In the genomic region with DNA sequence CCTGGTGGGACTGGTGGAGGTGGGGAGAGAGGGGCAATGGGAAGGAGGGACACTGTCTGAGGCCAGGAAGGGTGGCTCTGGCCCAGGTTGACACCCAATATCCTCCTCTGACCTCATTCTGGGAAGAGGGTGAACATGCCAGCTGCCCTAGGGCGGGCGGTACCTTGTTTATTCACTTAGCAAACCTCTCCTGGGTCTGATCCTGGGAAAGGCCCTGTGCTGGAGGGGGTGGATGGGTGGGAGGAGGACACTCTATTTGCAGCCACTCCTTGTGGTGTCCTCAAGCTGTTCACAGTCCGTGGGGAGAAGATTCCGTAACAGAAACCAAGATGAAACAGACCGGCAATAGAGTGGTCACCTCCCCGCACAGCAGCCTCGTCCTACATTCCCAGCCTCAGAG, we compare ENCODE assay signal across 25 cellular contexts. TPM values are rescaled to one million over a fixed set of nuclear protein-coding genes. Genes with fewer than 3 reads are reported as not detected.
DNase-seq lines count a peak whose midpoint lies in the region; ATAC-seq, FAIRE-seq and TF ChIP-seq lines count a peak whose summit lies in the region.
"Had no signal": no experiment of that assay in that cellular context is flagged by ENCODE, and none has a peak within 500 bp of the region (broad histone marks: within the 10 kb centered on the region; RNA-seq: fewer than 3 reads in every experiment).

No MANE protein-coding gene starts in this region.

- no CpG with 5 or more reads among the region's 7 CpGs for WGBS in IMR-90 (ENCODE audit: extremely low coverage in 2 of 2, insufficient read length in 1 of 2), 2 experiments
- WGBS in neuronal stem cell (ENCODE audit: extremely low coverage in 2 of 2, insufficient read length in 2 of 2, insufficient replicate concordance in 1 of 2), 2 donors, result no CpG with 5 or more reads among the region's 7 CpGs

- peak overlapping the region; percentile 70 for H2BK20ac ChIP-seq in IMR-90 (ENCODE audit: low read depth, low read length)

- H2AFZ ChIP-seq in IMR-90 (replicated peaks; ENCODE audit: low read length, poor library complexity) (no peak overlapping the region), neuronal stem cell (ENCODE audit: low read length) (no peak overlapping the region)
- H2AFZ ChIP-seq: PC-9 had no signal

- no peaks in the 10 kb centered on the region for H3K79me1 ChIP-seq in IMR-90 (ENCODE audit: low read depth in 1 of 2, low read length in 2 of 2)
- H3K79me1 ChIP-seq in neuronal stem cell (ENCODE audit: low read depth, low read length), result no peaks in the 10 kb centered on the region

- no peak for ATAC-seq in IMR-90 (ENCODE audit: low read depth)
- ATAC-seq: Right ventricle myocardium inferior had no signal

- FAIRE-seq in kidney (lab: Jason Lieb, UNC) (no peak), urothelium cell line (lab: Jason Lieb, UNC) (peak; percentile 71)
- FAIRE-seq: GM12892, GM19239, H54 had no signal

- H3K18ac ChIP-seq in IMR-90 (ENCODE audit: low read depth, low read length) (no peak overlapping the region; the same call in 1 of the 2 replicates), neuronal stem cell (ENCODE audit: low read length) (peak overlapping the region; percentile 19)

- H2AK9ac ChIP-seq in IMR-90 (replicated peaks; ENCODE audit: low read depth, low read length, poor library complexity), result peak overlapping the region; percentile 65

- H3K9me1 ChIP-seq in IMR-90 (ENCODE audit: insufficient read depth, low read length), result peaks cover 10% of the 10 kb centered on the region

- H3K4me2 ChIP-seq in IMR-90 (ENCODE audit: low read depth, low read length) (no peak overlapping the region), neuronal stem cell (ENCODE audit: insufficient read depth, low read length, poor library complexity, severe bottlenecking) (no peak overlapping the region)
- H3K4me2 ChIP-seq: PC-9 had no signal

- H2AK5ac ChIP-seq in IMR-90 (ENCODE audit: low read depth, low read length) (peak overlapping the region; percentile 13; the same call in 1 of the 2 replicates), neuronal stem cell (ENCODE audit: low read depth, low read length) (no peak overlapping the region)

- H3K36me3 ChIP-seq in IMR-90 (ENCODE audit: control insufficient read depth, insufficient read depth, low read length) (no peaks in the 10 kb centered on the region), kidney (ENCODE audit: control insufficient read depth in 1 of 2, insufficient read depth in 2 of 2, low read length in 2 of 2) (no peaks in the 10 kb centered on the region), neuronal stem cell (replicated peaks in 1 of 2; ENCODE audit: control insufficient read depth in 2 of 2, insufficient read depth in 2 of 2, low read length in 2 of 2) (no peaks in the 10 kb centered on the region)
- H3K36me3 ChIP-seq: SJCRH30 had no signal

- POLR2A ChIA-PET in IMR-90 (lab: Charles Lee; ENCODE audit: unreplicated experiment), result no interaction called here

- no peaks in the 10 kb centered on the region; the same call in 1 of the 2 replicates for H4K20me1 ChIP-seq in IMR-90 (ENCODE audit: insufficient read depth, low read length)

- no peak overlapping the region for H3K9ac ChIP-seq in IMR-90 (ENCODE audit: low read depth, low read length)
- no peak overlapping the region for H3K9ac ChIP-seq in kidney (ENCODE audit: low read length in 2 of 2)
- H3K9ac ChIP-seq in neuronal stem cell (ENCODE audit: low read depth, low read length, poor library complexity), result no peak overlapping the region

- intact Hi-C loops in IMR-90 (cut with micrococcal nuclease), result no loop called here
- intact Hi-C loops in kidney (cut with DNase I), result no loop called here

- CTCF ChIA-PET in IMR-90 (lab: Yijun Ruan, JAX), result no interaction called here

- H3K4me1 ChIP-seq in IMR-90 (ENCODE audit: control insufficient read depth, insufficient read depth, low read length), result peaks cover 6% of the 10 kb centered on the region; the same call in 1 of the 2 replicates
- H3K4me1 ChIP-seq in kidney (ENCODE audit: control insufficient read depth in 1 of 2, insufficient read depth in 1 of 2, low read depth in 1 of 2, low read length in 2 of 2), result no peaks in the 10 kb centered on the region
- H3K4me1 ChIP-seq in neuronal stem cell (ENCODE audit: control insufficient read depth in 2 of 2, insufficient read depth in 1 of 2, low read depth in 1 of 2, low read length in 2 of 2), result peaks cover 0 to 4% of the 10 kb centered on the region in 2 donors
- H3K4me1 ChIP-seq: SJCRH30 had no signal

- H3K4ac ChIP-seq in IMR-90 (ENCODE audit: low read depth, low read length), result peak overlapping the region; percentile 48
- no peak overlapping the region for H3K4ac ChIP-seq in neuronal stem cell (ENCODE audit: low read length)

- no peak overlapping the region for H2BK12ac ChIP-seq in neuronal stem cell (ENCODE audit: low read length)

- H3K4me3 ChIP-seq in IMR-90 (ENCODE audit: insufficient read depth, low read depth, low read length) (no peak overlapping the region), kidney (ENCODE audit: low read length in 2 of 2) (no peak overlapping the region), neuronal stem cell (ENCODE audit: low read length in 2 of 2) (no peak overlapping the region)
- H3K4me3 ChIP-seq: PC-9, SJCRH30 had no signal

- no peak overlapping the region for H3K56ac ChIP-seq in IMR-90 (ENCODE audit: extremely low read depth, insufficient read depth, low read length)

- H3K14ac ChIP-seq in IMR-90 (replicated peaks; ENCODE audit: low read depth, low read length), result no peak overlapping the region
- H3K14ac ChIP-seq in neuronal stem cell (ENCODE audit: low read length), result no peak overlapping the region

- H3K27ac ChIP-seq in IMR-90 (ENCODE audit: insufficient read depth, low read length) (no peak overlapping the region), kidney (ENCODE audit: low read depth in 2 of 2, low read length in 2 of 2) (no peak overlapping the region), neuronal stem cell (replicated peaks; ENCODE audit: low read length) (no peak overlapping the region)
- H3K27ac ChIP-seq: HL-60, PC-9, SJCRH30 had no signal

- in situ Hi-C loops in IMR-90 (cut with MboI; ENCODE audit: low sequenced_read_pairs), result no loop called here

- DNase-seq in IMR-90, result no peak
- DNase-seq in kidney, result peak; percentile 10
- no peak for DNase-seq in neuronal stem cell (ENCODE audit: low spot score)
- DNase-seq in urothelium cell line (ENCODE audit: low spot score), result no peak
- no peak for DNase-seq in ureter (ENCODE audit: low spot score)
- no peak for DNase-seq in hepatic stellate cell (ENCODE audit: low spot score)
- DNase-seq in NCI-H2107 (lab: John Stamatoyannopoulos, UW), result no peak
- DNase-seq: Calu3; DMS79 treated with DMSO at 0.1 percent for 48 hours; NCI-H1048; NCI-H1436; NCI-H187; NCI-H2081 treated with DMSO at 0.1 percent for 48 hours; NCI-H2171 treated with DMSO at 0.1 percent for 48 hours; NCI-H345; NCI-H524; NCI-H748 treated with DMSO at 0.1 percent for 48 hours; NK-92 treated with Interleukin-12 subunit alpha and Interleukin-12 subunit beta, amount 100 ng/mL, for 24 hours; PC-9; SJCRH30 had no signal

- H3K23ac ChIP-seq in IMR-90 (ENCODE audit: low read depth, low read length) (no peak overlapping the region; the same call in 1 of the 2 replicates), neuronal stem cell (ENCODE audit: low read depth, low read length, poor library complexity) (no peak overlapping the region)

- dilution Hi-C loops in IMR-90 (cut with HindIII; ENCODE audit: low sequenced_read_pairs, unreplicated experiment), result no loop called here

- TF ChIP-seq RAD21 in IMR-90 (IDR thresholded peaks at IDR 0.05; ENCODE audit: low read length), result no peak

- TF ChIP-seq POLR2A in IMR-90 (IDR thresholded peaks at IDR 0.05; ENCODE audit: low read depth, low read length), result no peak

- H2BK15ac ChIP-seq in IMR-90 (ENCODE audit: low read depth, low read length) (peak overlapping the region; percentile 63; the same call in 2 of the 3 replicates), neuronal stem cell (ENCODE audit: low read length) (no peak overlapping the region)

- H2BK120ac ChIP-seq in IMR-90 (ENCODE audit: low read depth, low read length) (peak overlapping the region; percentile 46), neuronal stem cell (ENCODE audit: low read depth, low read length) (no peak overlapping the region)

- no peak overlapping the region for H4K8ac ChIP-seq in IMR-90 (ENCODE audit: low read depth in 2 of 2, low read length in 2 of 2)
- no peak overlapping the region for H4K8ac ChIP-seq in neuronal stem cell (ENCODE audit: low read depth, low read length)

- H3K9me3 ChIP-seq in IMR-90 (ENCODE audit: control insufficient read depth, insufficient read depth, low read length) (no peaks in the 10 kb centered on the region), kidney (ENCODE audit: control insufficient read depth in 1 of 2, low read length in 2 of 2) (no peaks in the 10 kb centered on the region), neuronal stem cell (replicated peaks in 1 of 2; ENCODE audit: control insufficient read depth in 2 of 2, insufficient read depth in 1 of 2, low read depth in 1 of 2, low read length in 2 of 2) (no peaks in the 10 kb centered on the region)
- H3K9me3 ChIP-seq: SJCRH30 had no signal

- H4K5ac ChIP-seq in IMR-90 (ENCODE audit: low read depth, low read length), result no peak overlapping the region

- no peak overlapping the region for H4K91ac ChIP-seq in IMR-90 (ENCODE audit: insufficient read depth, low read depth, low read length)
- peak overlapping the region; percentile 47 for H4K91ac ChIP-seq in neuronal stem cell (ENCODE audit: low read depth, low read length, poor library complexity)

- BruUV-seq in IMR-90 (replicated peaks; lab: Mats Ljungman, UMichigan), result no TSS peak

- TF ChIP-seq CTCF in IMR-90 (conservative IDR thresholded peaks at IDR 0.05; ENCODE audit: low read depth, low read length), result no peak
- no peak for TF ChIP-seq CTCF in kidney (IDR thresholded peaks at IDR 0.05; ENCODE audit: borderline replicate concordance, extremely low read depth, insufficient read depth)

- H3K27me3 ChIP-seq in IMR-90 (ENCODE audit: control insufficient read depth, insufficient read depth, low read length) (peaks cover 48% of the 10 kb centered on the region), neuronal stem cell (ENCODE audit: control insufficient read depth in 3 of 3, insufficient read depth in 3 of 3, low read depth in 1 of 3, low read length in 3 of 3) (peaks cover 0 to 8% (median 0%) of the 10 kb centered on the region in 3 experiments)
- H3K27me3 ChIP-seq: SJCRH30 had no signal

- H2BK5ac ChIP-seq in IMR-90 (ENCODE audit: low read depth, low read length, poor library complexity, severe bottlenecking) (no peak overlapping the region), neuronal stem cell (ENCODE audit: low read length) (no peak overlapping the region)

TF ChIP-seq in IMR-90, 13 proteins besides CTCF, POLR2A, EP300 and RAD21 (continues in another document):
- TF ChIP-seq CEBPB (IDR thresholded peaks at IDR 0.05; ENCODE audit: low read depth, low read length) (no peak), MXI1 (IDR thresholded peaks at IDR 0.05; ENCODE audit: borderline replicate concordance, low read depth, low read length) (no peak)

RNA-seq across cellular contexts. Expression of a gene that starts 49.7 kb away (rescaled TPM):
- 512 and 746 TPM in 2 replicates for total RNA-seq in IMR-90 (2012; rRNA removed)
- polyA plus RNA-seq in IMR-90 (2012; rRNA removed), result 335 and 339 TPM in 2 replicates
- 440 and 592 TPM in 2 replicates for polyA plus RNA-seq in IMR-90 (2012; cell fraction: cytosol; rRNA removed)
- 315 and 390 TPM in 2 replicates for polyA plus RNA-seq in IMR-90 (2012; cell fraction: nucleus; rRNA removed; ENCODE audit: low replicate concordance)
- total RNA-seq in kidney, result 140 TPM
- 129 TPM for polyA plus RNA-seq in kidney (ENCODE audit: insufficient read depth, low read depth, low replicate concordance)
- polyA plus RNA-seq in neuronal stem cell (2013, experiment 1 of 2), result 145 TPM
- 142 TPM for polyA plus RNA-seq in neuronal stem cell (2013, experiment 2 of 2)
- 169 TPM for total RNA-seq in ureter
